8 cellular contexts compared by ENCODE assay signal in the genomic region with DNA sequence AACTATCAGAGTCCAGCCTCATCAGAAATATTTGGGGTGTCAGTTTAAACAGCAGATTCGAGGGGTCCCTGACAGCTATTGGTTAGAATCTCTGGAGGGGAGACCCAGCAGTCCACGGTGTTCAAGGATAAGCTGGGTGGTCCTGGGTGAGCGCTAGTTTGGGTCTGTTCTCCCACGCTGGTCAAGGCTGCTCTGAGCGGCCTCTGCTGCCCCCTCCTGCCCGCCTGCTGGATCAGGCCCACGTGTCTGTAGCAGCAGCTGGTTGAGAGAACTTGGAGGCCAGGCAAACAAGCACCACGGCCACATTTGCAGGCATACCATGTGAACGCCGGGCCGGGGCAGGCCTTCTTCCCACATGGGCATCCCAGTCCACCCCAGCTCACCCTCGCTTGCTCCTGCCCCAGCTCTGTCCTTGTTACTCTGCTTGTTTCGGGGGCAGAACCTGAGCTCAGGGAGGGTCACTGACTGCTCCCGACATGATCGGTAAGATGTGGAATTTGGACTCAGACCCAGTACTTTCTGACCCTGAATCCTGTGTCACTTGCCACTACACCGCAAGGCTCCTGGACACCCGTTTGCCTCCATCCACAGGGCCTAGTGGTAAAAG. TPM values are rescaled to one million over a fixed set of nuclear protein-coding genes. Genes with fewer than 3 reads are reported as not detected.
DNase-seq lines count a peak whose midpoint lies in the region; ATAC-seq and TF ChIP-seq lines count a peak whose summit lies in the region.

No MANE protein-coding gene starts in this region.

- H3K4me1 ChIP-seq in Peyer's patch: peaks cover 0 to 25% (median 6%) of the 10 kb centered on the region in 4 donors
- H3K4me1 ChIP-seq in upper lobe of right lung: no peaks in the 10 kb centered on the region

- peak overlapping the region; percentile 64 to 99 (median 77) for H3K27ac ChIP-seq in Peyer's patch
- H3K27ac ChIP-seq in upper lobe of right lung: peak overlapping the region; percentile 55

- peak; percentile 63 for DNase-seq in AG09319 (ENCODE audit: extremely low read depth, low read depth)
- DNase-seq in Peyer's patch: peak; percentile 31 to 76 (median 65)
- DNase-seq in dermis microvascular lymphatic vessel endothelial cell (ENCODE audit: low read depth in 2 of 2): peak; percentile 30 to 68
- peak; percentile 83 for DNase-seq in lung microvascular endothelial cell (ENCODE audit: low read depth in 2 of 2)
- DNase-seq in upper lobe of right lung: no peak

- intact Hi-C loops in upper lobe of right lung (cut with DNase I): loop anchor here (5.0 to 10.0 kb wide), 3 partner anchors 173 to 445 kb away; no protein-coding TSS in a partner anchor

- peaks cover 0 to 4% (median 0%) of the 10 kb centered on the region in 3 donors for H3K36me3 ChIP-seq in Peyer's patch
- peaks cover 4% of the 10 kb centered on the region for H3K36me3 ChIP-seq in upper lobe of right lung

- peak overlapping the region in 1 of 4 donors; percentile 60 for H3K4me3 ChIP-seq in Peyer's patch
- no peak overlapping the region for H3K4me3 ChIP-seq in upper lobe of right lung

- ATAC-seq in upper lobe of right lung: peak; percentile 65
- ATAC-seq in HG03039 (IDR thresholded peaks at IDR 0.05; ENCODE audit: unreplicated experiment): no peak
- ATAC-seq in GM21390 (IDR thresholded peaks at IDR 0.05; ENCODE audit: unreplicated experiment): no peak

- TF ChIP-seq CTCF in AG09319 (IDR thresholded peaks at IDR 0.05; ENCODE audit: low read depth, low read length) (peak; percentile 91), GM12873 (IDR thresholded peaks at IDR 0.05; ENCODE audit: insufficient read depth, low read depth, low read length, missing control alignments) (peak; percentile 64), Peyer's patch (IDR thresholded peaks at IDR 0.05) (peak in 5 of 6 experiments; percentile 11 to 63 (median 55)), upper lobe of right lung (IDR thresholded peaks at IDR 0.05) (peak; percentile 68)

- no peaks in the 10 kb centered on the region for H3K27me3 ChIP-seq in Peyer's patch
- peaks cover 76% of the 10 kb centered on the region for H3K27me3 ChIP-seq in upper lobe of right lung

- H3K9me3 ChIP-seq in Peyer's patch (no peaks in the 10 kb centered on the region), upper lobe of right lung (no peaks in the 10 kb centered on the region)

- no peak for TF ChIP-seq POLR2A in Peyer's patch (IDR thresholded peaks at IDR 0.05)

RNA-seq across cellular contexts. Expression of a gene that starts 7.4 kb away (rescaled TPM):
- total RNA-seq in Peyer's patch (10 to 100 TPM in 2 of 4 donors, 1 to 10 TPM in 2; 4.4 to 36.3 (median 9.0) TPM), dermis microvascular lymphatic vessel endothelial cell (0.26 and 0.89 TPM in 2 replicates), lung microvascular endothelial cell (0.40 and 1.3 TPM in 2 replicates), upper lobe of right lung (46.4 TPM)

RNA-seq across cellular contexts. Expression of a gene that starts 37.3 kb away (rescaled TPM):
- total RNA-seq in Peyer's patch (10 to 100 TPM; 18.2 to 35.4 (median 21.9) TPM), dermis microvascular lymphatic vessel endothelial cell (5.3 and 9.7 TPM in 2 replicates), lung microvascular endothelial cell (7.1 and 7.2 TPM in 2 replicates), upper lobe of right lung (18.7 TPM)

RNA-seq across cellular contexts. Expression of a gene that starts 48.9 kb away (rescaled TPM):
- total RNA-seq in Peyer's patch (1 to 10 TPM in 1 of 4 donors, under 1 TPM in 1, not detected in 2; 0.40 to 1.5 TPM), dermis microvascular lymphatic vessel endothelial cell (1.7 and 5.1 TPM in 2 replicates), lung microvascular endothelial cell (1.5 and 1.8 TPM in 2 replicates), upper lobe of right lung (1.1 TPM)
